1 cellular context compared by ENCODE assay signal in genomic region chr12:15336772-15337553, GRCh38.
TF ChIP-seq lines count a peak whose summit lies in the region.

No MANE protein-coding gene starts in this region.

TF ChIP-seq in HepG2, 621 proteins besides CTCF, POLR2A, EP300 and RAD21 (continued from another document):
- TF ChIP-seq RNF219 (CRISPR knock-in tag; IDR thresholded peaks at IDR 0.05) (no peak), ZFP1 (CRISPR knock-in tag; IDR thresholded peaks at IDR 0.05) (no peak), MEF2D (CRISPR knock-in tag; IDR thresholded peaks at IDR 0.05) (no peak), BCL3 (CRISPR knock-in tag; IDR thresholded peaks at IDR 0.05) (no peak), NONO (IDR thresholded peaks at IDR 0.05) (no peak), NONO (CRISPR knock-in tag; conservative IDR thresholded peaks at IDR 0.05) (no peak), ZNF816 (CRISPR knock-in tag; IDR thresholded peaks at IDR 0.05; ENCODE audit: borderline replicate concordance) (no peak), ZNF552 (CRISPR knock-in tag; IDR thresholded peaks at IDR 0.05; ENCODE audit: borderline replicate concordance) (no peak)
